Comparison of ENCODE assay signal across 18 cellular contexts in genomic region chr2:45678791-45679348, GRCh38.
"Had no signal": no experiment of that assay in that cellular context is flagged by ENCODE, and none has a peak within 500 bp of the region (broad histone marks: within the 10 kb centered on the region; RNA-seq: fewer than 3 reads in every experiment).

No MANE protein-coding gene starts in this region.

- DNase-seq: activated CD4-positive, alpha-beta T cell treated with anti-CD3 and anti-CD28 coated beads for 4 hours; activated CD8-positive, alpha-beta memory T cell treated with anti-CD3 and anti-CD28 coated beads, Interleukin-2, amount 50 U/mL, for 4 hours; activated CD8-positive, alpha-beta T cell treated with anti-CD3 and anti-CD28 coated beads for 36 hours; activated effector memory CD4-positive, alpha-beta T cell treated with Interleukin-2 at 50 U/mL for 16 hours; activated naive CD4-positive, alpha-beta T cell; body of pancreas; IMR-90; KG1; NCI-H1092 treated with DMSO at 0.1 percent for 48 hours; NCI-H1417 treated with DMSO at 0.1 percent for 48 hours; NCI-H1694; NCI-H2081; NCI-H524; PC-3; SHP77 had no signal

- H3K27ac ChIP-seq: ascending aorta, body of pancreas, SJSA1 had no signal

- H3K4me3 ChIP-seq: ascending aorta, body of pancreas, SJSA1 had no signal

- H3K27me3 ChIP-seq: ascending aorta, body of pancreas, SJSA1 had no signal

- ATAC-seq: activated CD4-positive, CD25-positive, alpha-beta regulatory T cell treated with anti-CD3 and anti-CD28 coated beads, Interleukin-2, amount 50 U/mL, for 24 hours; activated CD8-positive, alpha-beta T cell treated with anti-CD3 and anti-CD28 coated beads for 36 hours; body of pancreas; PC-3 had no signal

- H3K9me3 ChIP-seq: ascending aorta, body of pancreas, SJSA1 had no signal

- H3K36me3 ChIP-seq: ascending aorta, SJSA1 had no signal
